In the genomic region with DNA sequence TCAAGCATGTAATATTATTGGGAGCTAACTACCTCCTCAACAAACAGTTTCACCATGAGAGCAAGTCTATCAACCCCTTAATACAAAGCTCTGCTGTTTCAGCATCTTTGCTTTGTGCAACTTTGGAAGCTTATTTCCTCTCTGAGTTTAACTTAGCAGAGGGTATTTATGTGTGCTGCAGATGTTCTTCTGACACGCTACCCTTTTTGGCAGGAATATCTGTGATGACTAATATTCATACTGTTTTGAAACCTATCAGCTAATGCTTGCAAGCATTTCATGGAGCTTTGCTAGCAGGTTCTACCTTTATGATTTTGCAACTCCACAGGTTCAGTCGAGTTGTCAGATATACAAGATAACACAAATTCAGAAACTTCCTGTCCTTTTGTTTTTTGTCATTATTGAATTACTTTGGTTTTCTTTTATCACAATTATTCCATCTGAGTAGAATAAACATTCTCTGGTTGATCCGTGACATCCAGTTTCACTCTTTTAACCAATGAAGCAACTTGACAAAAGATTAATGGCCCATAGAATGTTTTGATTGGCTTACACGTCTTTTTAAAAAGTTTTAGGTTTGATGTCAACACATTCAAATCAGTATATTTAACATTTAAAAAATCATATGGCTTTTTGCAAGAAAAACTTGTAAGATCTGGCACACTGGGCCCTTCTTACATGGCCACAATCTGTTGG, we compare ENCODE assay signal across 8 cellular contexts. TPM values are rescaled to one million over a fixed set of nuclear protein-coding genes. Genes with fewer than 3 reads are reported as not detected.
DNase-seq lines count a peak whose midpoint lies in the region; ATAC-seq and TF ChIP-seq lines count a peak whose summit lies in the region.

No MANE protein-coding gene starts in this region.

- ATAC-seq in PC-3 (peak; percentile 53), HG02571 (IDR thresholded peaks at IDR 0.05; ENCODE audit: unreplicated experiment) (no peak)

- H2AFZ ChIP-seq in PC-3 (ENCODE audit: low read length) = no peak overlapping the region

- no peak for TF ChIP-seq POLR2A in adrenal gland (IDR thresholded peaks at IDR 0.05)

- H3K27ac ChIP-seq in PC-3 (ENCODE audit: low read length) (no peak overlapping the region), adrenal gland (no peak overlapping the region)

- POLR2A ChIA-PET in PC-3 (lab: Charles Lee; ENCODE audit: unreplicated experiment) = interaction anchor here (0.7 kb wide), 1 partner anchor 817 kb away, joined by 4 read pairs; no protein-coding TSS in a partner anchor

- H3K4me3 ChIP-seq in PC-3 (ENCODE audit: low read length) = no peak overlapping the region
- no peak overlapping the region for H3K4me3 ChIP-seq in adrenal gland

- no peaks in the 10 kb centered on the region for H4K20me1 ChIP-seq in PC-3 (ENCODE audit: low read length)

- CTCF ChIA-PET in PC-3 (lab: Charles Lee) = no interaction called here

- no peak overlapping the region for H3K4me2 ChIP-seq in PC-3 (ENCODE audit: low read length)

- TF ChIP-seq CTCF in PC-3 (conservative IDR thresholded peaks at IDR 0.05; ENCODE audit: low read depth, low read length) = no peak
- TF ChIP-seq CTCF in adrenal gland (IDR thresholded peaks at IDR 0.05) = no peak

- no peaks in the 10 kb centered on the region for H3K9me3 ChIP-seq in PC-3 (ENCODE audit: low read length)
- H3K9me3 ChIP-seq in adrenal gland (replicated peaks in 1 of 3) = no peaks in the 10 kb centered on the region

- no peaks in the 10 kb centered on the region for H3F3A ChIP-seq in PC-3 (ENCODE audit: low read length, unreplicated experiment)

- H3K4me1 ChIP-seq in PC-3 (ENCODE audit: insufficient read depth, low read length) (no peaks in the 10 kb centered on the region), adrenal gland (replicated peaks in 1 of 2) (peaks cover 10 to 41% of the 10 kb centered on the region in 2 donors)

- no peaks in the 10 kb centered on the region for H3K79me2 ChIP-seq in PC-3 (ENCODE audit: low read length)

- BruUV-seq in PC-3 (replicated peaks; lab: Mats Ljungman, UMichigan) = no TSS peak

- intact Hi-C loops in PC-3 (cut with micrococcal nuclease) (loop anchor here (5.0 kb wide), 1 partner anchor 68 kb away; no protein-coding TSS in a partner anchor), adrenal gland (cut with DNase I) (no loop called here)

- DNase-seq in EL (peak; percentile 56), GOT3 (lab: John Stamatoyannopoulos, UW) (peak; percentile 8), PC-3 (peak; percentile 52), iris pigment epithelial cell (ENCODE audit: low read depth) (peak; percentile 91), NCI-H2227 treated with DMSO at 0.1 percent for 48 hours (lab: John Stamatoyannopoulos, UW) (no peak), foreskin melanocyte (no peak), adrenal gland (no peak)

- H3K9ac ChIP-seq in PC-3 (ENCODE audit: low read length) = no peak overlapping the region

- H3K27me3 ChIP-seq in PC-3 (ENCODE audit: low read length) (no peaks in the 10 kb centered on the region), adrenal gland (no peaks in the 10 kb centered on the region)

- no peaks in the 10 kb centered on the region for H3K9me2 ChIP-seq in PC-3 (replicated peaks; ENCODE audit: low read length)

- WGBS in adrenal gland, 4 donors = 14 to 23% (median 17%) methylated on average over 4 of the region's 4 CpGs

- H3K36me3 ChIP-seq in PC-3 (ENCODE audit: low read depth, low read length) (no peaks in the 10 kb centered on the region), adrenal gland (replicated peaks in 1 of 2) (no peaks in the 10 kb centered on the region)

RNA-seq across cellular contexts. Expression of gene SLC9A9, which starts 1.7 kb away (rescaled TPM):
- total RNA-seq in PC-3 (2014; rRNA removed) (0.07 TPM in 1 of 2 replicates, not detected in the other), adrenal gland (10 to 100 TPM; 10.9 to 23.7 (median 19.3) TPM)
- polyA plus RNA-seq in adrenal gland = 10 to 100 TPM in 1 of 3 donors, 1 to 10 TPM in 2; 4.2 to 11.1 (median 6.2) TPM

Comparison
In these comparisons a context has a peak if more than half of its experiments do, and no peak if none do; other contexts are left out.
1. DNase-seq: peak in EL (single experiment), GOT3 (single experiment), PC-3 (single experiment) and iris pigment epithelial cell (single experiment); none in NCI-H2227 treated with DMSO at 0.1 percent for 48 hours (single experiment), foreskin melanocyte (single experiment) and adrenal gland (0 of 7).
2. RNA of gene SLC9A9, which starts 1.7 kb away (total RNA-seq): 10.9 to 23.7 TPM in adrenal gland; 0.07 TPM in PC-3; every median in the first group is over 10 times any median in the second.